In the genomic region with DNA sequence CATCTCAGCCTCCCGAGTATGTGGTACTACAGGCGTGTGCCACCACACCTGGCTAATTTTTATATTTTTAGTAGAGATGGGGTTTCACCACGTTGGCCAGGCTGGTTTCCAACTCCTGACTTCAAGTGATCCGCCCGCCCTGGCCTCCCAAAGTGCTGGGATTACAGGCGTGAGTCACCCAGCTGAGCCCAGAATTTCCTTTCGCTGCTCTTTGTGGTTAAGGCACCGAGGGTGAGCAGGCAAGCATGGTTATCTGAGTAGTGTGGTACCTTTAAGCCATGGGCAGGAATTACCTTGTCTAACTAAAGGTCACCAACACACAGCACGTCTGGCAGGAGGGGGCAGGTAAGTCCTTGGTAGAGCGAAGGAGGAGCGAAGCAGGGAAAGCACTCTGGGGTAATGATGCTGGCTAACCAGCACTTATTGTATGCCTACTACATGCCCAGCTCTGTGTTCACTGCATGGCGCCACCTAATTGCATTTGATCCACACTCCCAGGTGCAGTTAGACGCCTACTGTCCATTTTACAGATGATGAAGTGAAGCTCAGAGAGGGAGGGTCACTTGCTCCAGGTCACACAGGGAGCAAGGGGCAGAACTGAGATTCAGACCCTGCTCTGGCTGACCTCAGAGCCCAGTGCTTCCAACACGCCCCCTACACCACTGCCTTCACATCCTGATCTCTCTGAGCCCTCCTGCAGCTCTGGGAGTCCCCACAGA, we compare ENCODE assay signal across 1 cellular context.
TF ChIP-seq lines count a peak whose summit lies in the region.

No MANE protein-coding gene starts in this region.

TF ChIP-seq in IMR-90, 13 proteins besides CTCF, POLR2A, EP300 and RAD21:
- TF ChIP-seq CEBPB (IDR thresholded peaks at IDR 0.05; ENCODE audit: low read depth, low read length) (no peak), BHLHE40 (IDR thresholded peaks at IDR 0.05; ENCODE audit: low read depth, low read length) (0 out of 2 replicates have a peak, but pooled peaks have one; percentile 20), SMC3 (IDR thresholded peaks at IDR 0.05; ENCODE audit: low read depth, low read length) (no peak), FOS (IDR thresholded peaks at IDR 0.05; ENCODE audit: low read depth, low read length) (peak; percentile 77; the same call in 1 of the 2 replicates), MXI1 (IDR thresholded peaks at IDR 0.05; ENCODE audit: borderline replicate concordance, low read depth, low read length) (0 out of 2 replicates have a peak, but pooled peaks have one; percentile 21), MAFK (IDR thresholded peaks at IDR 0.05; ENCODE audit: low read depth, low read length) (no peak)
